32 cellular contexts compared by ENCODE assay signal in the genomic region with DNA sequence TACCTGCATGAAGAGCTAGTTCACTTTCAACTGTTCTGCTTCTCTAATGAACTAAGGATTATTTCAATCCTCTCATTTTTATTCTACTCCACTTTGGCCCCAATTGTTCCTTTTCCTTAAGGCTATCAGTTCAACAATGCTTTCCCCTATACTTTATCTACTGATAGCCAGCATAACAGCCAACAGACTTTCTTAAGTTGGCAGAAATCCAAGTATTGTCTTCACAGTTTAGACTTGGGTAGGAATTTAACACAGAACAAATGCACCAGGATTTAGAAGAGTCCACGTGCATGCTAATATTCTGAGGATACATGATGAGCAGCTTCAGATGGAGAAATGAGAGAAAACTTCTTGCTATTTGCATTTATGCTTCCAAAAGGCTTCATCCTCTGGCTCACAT. TPM values are rescaled to one million over a fixed set of nuclear protein-coding genes. Genes with fewer than 3 reads are reported as not detected.
DNase-seq lines count a peak whose midpoint lies in the region; ATAC-seq, FAIRE-seq and TF ChIP-seq lines count a peak whose summit lies in the region.
"Had no signal": no experiment of that assay in that cellular context is flagged by ENCODE, and none has a peak within 500 bp of the region (broad histone marks: within the 10 kb centered on the region; RNA-seq: fewer than 3 reads in every experiment).

No MANE protein-coding gene starts in this region.

- H3K36me3 ChIP-seq in breast epithelium (no peaks in the 10 kb centered on the region), endodermal cell (ENCODE audit: control insufficient read depth, insufficient read depth, low read length) (no peaks in the 10 kb centered on the region), osteoblast (ENCODE audit: insufficient read depth, low read length) (peaks cover 56% of the 10 kb centered on the region), suprapubic skin (no peaks in the 10 kb centered on the region), pancreas (no peaks in the 10 kb centered on the region)
- H3K36me3 ChIP-seq: transverse colon had no signal

- no peaks in the 10 kb centered on the region for H3K9me3 ChIP-seq in breast epithelium
- no peaks in the 10 kb centered on the region for H3K9me3 ChIP-seq in endodermal cell (ENCODE audit: control insufficient read depth, low read length)
- H3K9me3 ChIP-seq in osteoblast (ENCODE audit: low read depth, low read length), result no peaks in the 10 kb centered on the region
- H3K9me3 ChIP-seq in suprapubic skin, result no peaks in the 10 kb centered on the region
- H3K9me3 ChIP-seq in pancreas, result no peaks in the 10 kb centered on the region
- H3K9me3 ChIP-seq: transverse colon had no signal

- H3K9me3 Mint-ChIP-seq in MCF 10A (ENCODE audit: unreplicated experiment) (no peaks in the 10 kb centered on the region), endodermal cell (no peaks in the 10 kb centered on the region)
- H3K9me3 Mint-ChIP-seq: activated naive CD8-positive, alpha-beta T cell treated with anti-CD3 and anti-CD28 coated beads for 36 hours; CD8-positive, alpha-beta T cell; naive thymus-derived CD4-positive, alpha-beta T cell had no signal

- H3K4me3 Mint-ChIP-seq in MCF 10A (ENCODE audit: unreplicated experiment), result no peak overlapping the region
- H3K4me3 Mint-ChIP-seq in endodermal cell, result no peak overlapping the region
- H3K4me3 Mint-ChIP-seq: activated CD4-positive, alpha-beta T cell treated with anti-CD3 and anti-CD28 coated beads for 36 hours; activated naive CD8-positive, alpha-beta T cell treated with anti-CD3 and anti-CD28 coated beads for 36 hours; B cell; CD8-positive, alpha-beta T cell; naive thymus-derived CD4-positive, alpha-beta T cell; T-helper 17 cell had no signal

- WGBS in endodermal cell (ENCODE audit: insufficient coverage in 1 of 2, insufficient read length in 1 of 2), 2 experiments, result 85 to 86% methylated on average over 1 of the region's 1 CpG
- 22% methylated on average over 1 of the region's 1 CpG for WGBS in suprapubic skin
- WGBS in pancreas, 2 donors, result 24 to 37% methylated on average over 1 of the region's 1 CpG

- H3K27me3 Mint-ChIP-seq in MCF 10A (ENCODE audit: insufficient read depth, unreplicated experiment), result no peaks in the 10 kb centered on the region
- no peaks in the 10 kb centered on the region for H3K27me3 Mint-ChIP-seq in endodermal cell (ENCODE audit: insufficient read depth)
- H3K27me3 Mint-ChIP-seq: activated CD4-positive, alpha-beta T cell treated with anti-CD3 and anti-CD28 coated beads for 36 hours; activated naive CD8-positive, alpha-beta T cell treated with anti-CD3 and anti-CD28 coated beads for 36 hours; B cell had no signal

- H3K4me2 ChIP-seq in osteoblast (ENCODE audit: insufficient read depth, low read length), result no peak overlapping the region

- H4K20me1 ChIP-seq in osteoblast (ENCODE audit: insufficient read depth, low read length), result no peaks in the 10 kb centered on the region

- no peak for ATAC-seq in pancreas
- ATAC-seq: activated CD4-positive, alpha-beta T cell treated with anti-CD3 and anti-CD28 coated beads for 36 hours; CD8-positive, alpha-beta T cell; naive thymus-derived CD4-positive, alpha-beta T cell; T-helper 17 cell had no signal

- H3K4me1 Mint-ChIP-seq in MCF 10A (ENCODE audit: insufficient read depth, unreplicated experiment), result peaks cover 12% of the 10 kb centered on the region
- peaks cover 15% of the 10 kb centered on the region for H3K4me1 Mint-ChIP-seq in endodermal cell
- H3K4me1 Mint-ChIP-seq: activated CD4-positive, alpha-beta T cell treated with anti-CD3 and anti-CD28 coated beads for 36 hours; activated naive CD8-positive, alpha-beta T cell treated with anti-CD3 and anti-CD28 coated beads for 36 hours; B cell; T-helper 17 cell had no signal

- CTCF ChIA-PET in MCF 10A (lab: Yijun Ruan, JAX), result no interaction called here

- peaks cover 78% of the 10 kb centered on the region for H3K79me2 ChIP-seq in osteoblast (ENCODE audit: insufficient read depth, low read length)

- TF ChIP-seq CTCF in MCF 10A (IDR thresholded peaks at IDR 0.05; ENCODE audit: unreplicated experiment) (no peak), breast epithelium (IDR thresholded peaks at IDR 0.05) (no peak), endodermal cell (conservative IDR thresholded peaks at IDR 0.05) (no peak), osteoblast (IDR thresholded peaks at IDR 0.05; ENCODE audit: extremely low read depth, low read depth, low read length) (no peak), suprapubic skin (IDR thresholded peaks at IDR 0.05) (no peak), pancreas (IDR thresholded peaks at IDR 0.05) (no peak)

- BruUV-seq in MCF 10A (replicated peaks; lab: Mats Ljungman, UMichigan), result no TSS peak

- H3K4me3 ChIP-seq in breast epithelium, result no peak overlapping the region
- peak overlapping the region; percentile 26 for H3K4me3 ChIP-seq in endodermal cell (ENCODE audit: low read length)
- no peak overlapping the region for H3K4me3 ChIP-seq in osteoblast (ENCODE audit: insufficient read depth, low read length)
- H3K4me3 ChIP-seq in suprapubic skin, result no peak overlapping the region
- no peak overlapping the region for H3K4me3 ChIP-seq in pancreas
- H3K4me3 ChIP-seq: SK-N-MC, transverse colon had no signal

- H3K36me3 Mint-ChIP-seq in MCF 10A (ENCODE audit: insufficient read depth, unreplicated experiment), result no peaks in the 10 kb centered on the region
- H3K36me3 Mint-ChIP-seq in endodermal cell (ENCODE audit: low read depth), result no peaks in the 10 kb centered on the region
- H3K36me3 Mint-ChIP-seq: activated naive CD8-positive, alpha-beta T cell treated with anti-CD3 and anti-CD28 coated beads for 36 hours; CD8-positive, alpha-beta T cell; naive thymus-derived CD4-positive, alpha-beta T cell had no signal

- intact Hi-C loops in MCF 10A (cut with micrococcal nuclease) (no loop called here), breast epithelium (cut with DNase I; ENCODE audit: low total_unique reads) (no loop called here), pancreas (cut with DNase I) (no loop called here)

- TF ChIP-seq POLR2A in breast epithelium (IDR thresholded peaks at IDR 0.05) (no peak), suprapubic skin (IDR thresholded peaks at IDR 0.05) (no peak)

- no peak for FAIRE-seq in pancreas (lab: Jason Lieb, UNC)
- FAIRE-seq: GM19239, islet of Langerhans had no signal

- no peak for TF ChIP-seq EP300 in suprapubic skin (IDR thresholded peaks at IDR 0.05)

- H3K27me3 ChIP-seq in breast epithelium (no peaks in the 10 kb centered on the region), endodermal cell (ENCODE audit: control insufficient read depth, insufficient read depth, low read length, poor library complexity, severe bottlenecking) (no peaks in the 10 kb centered on the region), osteoblast (ENCODE audit: insufficient read depth, low read length) (no peaks in the 10 kb centered on the region), suprapubic skin (no peaks in the 10 kb centered on the region), pancreas (no peaks in the 10 kb centered on the region)
- H3K27me3 ChIP-seq: transverse colon had no signal

- peak overlapping the region; percentile 39 for H3K27ac Mint-ChIP-seq in MCF 10A (ENCODE audit: low read depth, unreplicated experiment)
- H3K27ac Mint-ChIP-seq in endodermal cell, result no peak overlapping the region
- H3K27ac Mint-ChIP-seq: activated CD4-positive, alpha-beta T cell treated with anti-CD3 and anti-CD28 coated beads for 36 hours; activated naive CD8-positive, alpha-beta T cell treated with anti-CD3 and anti-CD28 coated beads for 36 hours; B cell; CD8-positive, alpha-beta T cell; naive thymus-derived CD4-positive, alpha-beta T cell; T-helper 17 cell had no signal

- no peak for DNase-seq in MCF 10A (ENCODE audit: unreplicated experiment)
- DNase-seq in breast epithelium (ENCODE audit: low spot score in 2 of 2), result no peak
- peak; percentile 53 for DNase-seq in NCI-H226
- DNase-seq in endodermal cell, result no peak
- no peak for DNase-seq in osteoblast (ENCODE audit: insufficient read length, low spot score, missing footprints)
- DNase-seq in NCI-H2196 (lab: John Stamatoyannopoulos, UW; ENCODE audit: unreplicated experiment), result no peak
- no peak for DNase-seq in suprapubic skin (ENCODE audit: low spot score in 2 of 2)
- DNase-seq in pancreas, result no peak
- DNase-seq: activated CD4-positive, alpha-beta T cell treated with anti-CD3 and anti-CD28 coated beads for 36 hours; activated effector memory CD4-positive, alpha-beta T cell treated with anti-CD3 and anti-CD28 coated beads, Interleukin-2, amount 50 U/mL, for 16 hours; activated naive CD8-positive, alpha-beta T cell treated with anti-CD3 and anti-CD28 coated beads for 36 hours; CD8-positive, alpha-beta T cell; cerebellar nuclear complex; effector CD4-positive, alpha-beta T cell; GDM1; H7; IMR-90; midbrain; naive thymus-derived CD4-positive, alpha-beta T cell; NCI-H1048; NCI-H1694 treated with DMSO at 0.1 percent for 48 hours; NCI-H2171 treated with DMSO at 0.1 percent for 48 hours; NCI-H526 treated with DMSO at 0.1 percent for 48 hours; occipital lobe; stimulated activated CD4-positive, alpha-beta T cell treated with anti-CD3 and anti-CD28 coated beads, Interleukin-2, amount 100 ng/mL, for 48 hours; T-helper 17 cell; transverse colon had no signal

- no peaks in the 10 kb centered on the region for H3K4me1 ChIP-seq in breast epithelium
- H3K4me1 ChIP-seq in endodermal cell (ENCODE audit: control insufficient read depth, insufficient read depth, low read length), result peaks cover 3% of the 10 kb centered on the region
- peaks cover 35% of the 10 kb centered on the region for H3K4me1 ChIP-seq in osteoblast (ENCODE audit: insufficient read depth, low read length)
- H3K4me1 ChIP-seq in suprapubic skin, result peaks cover 4% of the 10 kb centered on the region
- no peaks in the 10 kb centered on the region for H3K4me1 ChIP-seq in pancreas
- H3K4me1 ChIP-seq: transverse colon had no signal

- POLR2A ChIA-PET in MCF 10A (lab: Yijun Ruan, JAX), result interaction anchor here (1.0 to 1.1 kb wide), 2 partner anchors 25 kb away, joined by 3 read pairs; no protein-coding TSS in a partner anchor

- H3K27ac ChIP-seq in breast epithelium, result no peak overlapping the region
- H3K27ac ChIP-seq in endodermal cell (ENCODE audit: low read depth, low read length), result no peak overlapping the region
- peak overlapping the region; percentile 95 for H3K27ac ChIP-seq in osteoblast (ENCODE audit: low read depth, low read length)
- no peak overlapping the region for H3K27ac ChIP-seq in suprapubic skin
- no peak overlapping the region for H3K27ac ChIP-seq in pancreas
- H3K27ac ChIP-seq: RWPE1, SK-N-MC, transverse colon had no signal

- H2AFZ ChIP-seq in osteoblast (ENCODE audit: low read length), result no peak overlapping the region

- H3K9ac ChIP-seq in endodermal cell (ENCODE audit: extremely low read depth, low read length, poor library complexity, severe bottlenecking), result no peak overlapping the region

RNA-seq across cellular contexts. Expression of gene FBN1, which starts 54.8 kb away (rescaled TPM):
- total RNA-seq in MCF 10A (2022), result 14.3 and 24.2 TPM in 2 replicates
- total RNA-seq in breast epithelium, result 100 to 1,000 TPM in 1 of 3 donors, 10 to 100 TPM in 2; 38.5 to 210 (median 83.2) TPM
- 1 to 10 TPM; 5.5 to 5.9 TPM for total RNA-seq in endodermal cell
- 13.3 TPM for polyA plus RNA-seq in endodermal cell (2013, experiment 1 of 2)
- polyA plus RNA-seq in endodermal cell (2013, experiment 2 of 2), result 13.1 TPM
- total RNA-seq in osteoblast, result 1,453 and 1,556 TPM in 2 replicates
- total RNA-seq in suprapubic skin, result 10 to 100 TPM; 12.6 to 24.6 (median 21.0) TPM
- total RNA-seq in pancreas, result 10 to 100 TPM in 3 of 6 donors, 1 to 10 TPM in 3; 2.4 to 35.2 (median 14.1) TPM
- polyA plus RNA-seq in pancreas, result 1 to 10 TPM; 1.5 to 1.9 TPM
